Comparison of ENCODE assay signal across 8 cellular contexts in genomic region chr7:20330176-20330796, GRCh38. TPM values are rescaled to one million over a fixed set of nuclear protein-coding genes. Genes with fewer than 3 reads are reported as not detected.
DNase-seq lines count a peak whose midpoint lies in the region; ATAC-seq lines count a peak whose summit lies in the region.

No MANE protein-coding gene starts in this region.

- CTCF ChIA-PET in activated CD8-positive, alpha-beta memory T cell treated with anti-CD3 and anti-CD28 coated beads, Interleukin-2, amount 10 ng/mL, durations not matched to agents 7 days and 5 days (lab: Charles Lee) = no interaction called here

- H3K36me3 Mint-ChIP-seq in activated CD8-positive, alpha-beta memory T cell treated with anti-CD3 and anti-CD28 coated beads, Interleukin-2, amount 10 ng/mL, durations not matched to agents 7 days and 5 days = no peaks in the 10 kb centered on the region

- H3K27ac Mint-ChIP-seq in activated CD8-positive, alpha-beta memory T cell treated with anti-CD3 and anti-CD28 coated beads, Interleukin-2, amount 10 ng/mL, durations not matched to agents 7 days and 5 days = peak overlapping the region; percentile 15
- peak overlapping the region in 1 of 2 donors; percentile 8 for H3K27ac Mint-ChIP-seq in stimulated activated naive CD8-positive, alpha-beta T cell treated with anti-CD3 and anti-CD28 coated beads, Interleukin-15, amount 100 ng/mL, for 72 hours

- DNase-seq in AML-193 (lab: John Stamatoyannopoulos, UW) (peak; percentile 50 to 51), NCI-H2227 treated with DMSO at 0.1 percent for 48 hours (lab: John Stamatoyannopoulos, UW) (peak; percentile 62), fibroblast of gingiva (ENCODE audit: low read depth) (peak; percentile 77), myocyte (ENCODE audit: low read depth) (peak; percentile 95)
- peak; percentile 62 for DNase-seq in activated CD8-positive, alpha-beta memory T cell treated with anti-CD3 and anti-CD28 coated beads, Interleukin-2, amount 10 ng/mL, durations not matched to agents 7 days and 5 days
- DNase-seq in stimulated activated naive CD8-positive, alpha-beta T cell treated with anti-CD3 and anti-CD28 coated beads, Interleukin-15, amount 100 ng/mL, for 72 hours = peak; percentile 75 to 77

- ATAC-seq in GM18861 (IDR thresholded peaks at IDR 0.05; ENCODE audit: unreplicated experiment) = peak; percentile 36
- ATAC-seq in HG03045 (IDR thresholded peaks at IDR 0.05; ENCODE audit: unreplicated experiment) = peak; percentile 65
- ATAC-seq in activated CD8-positive, alpha-beta memory T cell treated with anti-CD3 and anti-CD28 coated beads, Interleukin-2, amount 10 ng/mL, durations not matched to agents 7 days and 5 days = peak; percentile 72
- ATAC-seq in stimulated activated naive CD8-positive, alpha-beta T cell treated with anti-CD3 and anti-CD28 coated beads, Interleukin-15, amount 100 ng/mL, for 72 hours = peak; percentile 85

- peaks cover 17% of the 10 kb centered on the region for H3K4me1 Mint-ChIP-seq in activated CD8-positive, alpha-beta memory T cell treated with anti-CD3 and anti-CD28 coated beads, Interleukin-2, amount 10 ng/mL, durations not matched to agents 7 days and 5 days
- H3K4me1 Mint-ChIP-seq in stimulated activated naive CD8-positive, alpha-beta T cell treated with anti-CD3 and anti-CD28 coated beads, Interleukin-15, amount 100 ng/mL, for 72 hours = peaks cover 29% of the 10 kb centered on the region

- peak overlapping the region; percentile 74 for H3K4me3 Mint-ChIP-seq in activated CD8-positive, alpha-beta memory T cell treated with anti-CD3 and anti-CD28 coated beads, Interleukin-2, amount 10 ng/mL, durations not matched to agents 7 days and 5 days
- H3K4me3 Mint-ChIP-seq in stimulated activated naive CD8-positive, alpha-beta T cell treated with anti-CD3 and anti-CD28 coated beads, Interleukin-15, amount 100 ng/mL, for 72 hours = peak overlapping the region; percentile 90 to 91

- peaks cover 65% of the 10 kb centered on the region for H3K27me3 Mint-ChIP-seq in activated CD8-positive, alpha-beta memory T cell treated with anti-CD3 and anti-CD28 coated beads, Interleukin-2, amount 10 ng/mL, durations not matched to agents 7 days and 5 days
- peaks cover 45% of the 10 kb centered on the region for H3K27me3 Mint-ChIP-seq in stimulated activated naive CD8-positive, alpha-beta T cell treated with anti-CD3 and anti-CD28 coated beads, Interleukin-15, amount 100 ng/mL, for 72 hours

- H3K9me3 Mint-ChIP-seq in activated CD8-positive, alpha-beta memory T cell treated with anti-CD3 and anti-CD28 coated beads, Interleukin-2, amount 10 ng/mL, durations not matched to agents 7 days and 5 days (ENCODE audit: low read depth) = no peaks in the 10 kb centered on the region
- H3K9me3 Mint-ChIP-seq in stimulated activated naive CD8-positive, alpha-beta T cell treated with anti-CD3 and anti-CD28 coated beads, Interleukin-15, amount 100 ng/mL, for 72 hours = no peaks in the 10 kb centered on the region

RNA-seq across cellular contexts. Expression of gene ITGB8, which starts 0.4 kb away (rescaled TPM):
- under 1 TPM; 0.06 to 0.07 TPM for total RNA-seq in activated CD8-positive, alpha-beta memory T cell treated with anti-CD3 and anti-CD28 coated beads, Interleukin-2, amount 10 ng/mL, durations not matched to agents 7 days and 5 days
- total RNA-seq in myocyte = 19.7 and 23.6 TPM in 2 replicates
- polyA plus RNA-seq in myocyte (2012) = 3.3 TPM

Comparison
In these comparisons a context has a peak if more than half of its experiments do, and no peak if none do; other contexts are left out.
1. Peak in every context shown above with its lines: DNase-seq and ATAC-seq.
2. RNA of gene ITGB8, which starts 0.4 kb away (total RNA-seq): 19.7 to 23.6 TPM in myocyte; 0.06 to 0.07 TPM in activated CD8-positive, alpha-beta memory T cell treated with anti-CD3 and anti-CD28 coated beads, Interleukin-2, amount 10 ng/mL, durations not matched to agents 7 days and 5 days; every median in the first group is over 10 times any median in the second.